23 cellular contexts compared by ENCODE assay signal in the genomic region with DNA sequence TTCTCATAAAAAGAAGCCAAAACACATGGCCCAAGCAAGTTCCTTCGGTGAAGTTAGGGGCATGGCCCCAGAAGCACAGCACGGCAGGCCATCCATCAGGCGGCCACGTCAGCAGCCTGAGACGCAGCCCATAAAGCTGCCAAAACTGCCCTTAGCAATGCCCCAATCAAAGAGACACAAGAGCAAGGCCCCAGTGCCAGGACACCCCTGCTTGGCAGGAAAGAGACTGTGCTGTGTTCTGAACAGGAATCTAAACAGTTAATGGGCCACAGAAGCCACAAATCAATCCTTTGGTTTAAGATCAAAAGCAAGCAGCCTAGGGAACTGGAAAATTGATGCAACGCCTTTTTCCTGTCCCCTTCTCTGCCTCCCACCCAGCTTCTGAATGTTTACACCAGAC.
"Had no signal": no experiment of that assay in that cellular context is flagged by ENCODE, and none has a peak within 500 bp of the region (broad histone marks: within the 10 kb centered on the region; RNA-seq: fewer than 3 reads in every experiment).

No MANE protein-coding gene starts in this region.

- H3K27me3 Mint-ChIP-seq: activated CD4-positive, alpha-beta memory T cell treated with anti-CD3 and anti-CD28 coated beads, Interleukin-2, amount 10 ng/mL, durations not matched to agents 7 days and 5 days; activated naive CD4-positive, alpha-beta T cell treated with anti-CD3 and anti-CD28 coated beads, Interleukin-2, amount 10 ng/mL, durations not matched to agents 7 days and 5 days; dendritic cell treated with granulocyte-macrophage colony-stimulating factor and Interleukin-4, amounts not matched to agents 40 ng/mL and 50 ng/mL, for 4 days had no signal

- H3K4me3 ChIP-seq: gastrocnemius medialis, mucosa of descending colon, thoracic aorta, upper lobe of left lung had no signal

- H3K27ac Mint-ChIP-seq: activated CD4-positive, alpha-beta memory T cell treated with anti-CD3 and anti-CD28 coated beads, Interleukin-2, amount 10 ng/mL, durations not matched to agents 7 days and 5 days; activated naive CD4-positive, alpha-beta T cell treated with anti-CD3 and anti-CD28 coated beads, Interleukin-2, amount 10 ng/mL, durations not matched to agents 7 days and 5 days; activated T-cell treated with anti-CD3 and anti-CD28 coated beads, Interleukin-2, amount 50 U/mL, for 72 hours; dendritic cell treated with granulocyte-macrophage colony-stimulating factor and Interleukin-4, amounts not matched to agents 40 ng/mL and 50 ng/mL, for 4 days; T-helper 1 cell treated with Interleukin-12 subunit alpha and Interleukin-12 subunit beta and Interleukin-4 antibody, amounts not matched to agents 30 μg/mL and 1 μg/mL, for 36 hours had no signal

- H3K36me3 Mint-ChIP-seq: activated naive CD4-positive, alpha-beta T cell treated with anti-CD3 and anti-CD28 coated beads, Interleukin-2, amount 10 ng/mL, durations not matched to agents 7 days and 5 days had no signal

- H3K4me1 ChIP-seq: parathyroid adenoma, upper lobe of left lung had no signal

- DNase-seq: activated CD4-positive, alpha-beta memory T cell treated with anti-CD3 and anti-CD28 coated beads, Interleukin-2, amount 10 ng/mL, durations not matched to agents 7 days and 5 days; activated CD4-positive, alpha-beta T cell treated with anti-CD3 and anti-CD28 coated beads for 4 hours; activated CD4-positive, CD25-positive, alpha-beta regulatory T cell; activated effector memory CD4-positive, alpha-beta T cell treated with anti-CD3 and anti-CD28 coated beads, Interleukin-2, amount 50 U/mL, for 16 hours; activated naive CD4-positive, alpha-beta T cell treated with anti-CD3 and anti-CD28 coated beads, Interleukin-2, amount 10 ng/mL, durations not matched to agents 7 days and 5 days; activated T-cell treated with anti-CD3 and anti-CD28 coated beads, Interleukin-2, amount 50 U/mL, for 72 hours; amygdala; brain microvascular endothelial cell; effector CD8-positive, alpha-beta T cell; erythroblast; gastrocnemius medialis; hippocampal formation; mucosa of descending colon; nucleus accumbens; small intestine; stimulated activated CD4-positive, alpha-beta T cell treated with anti-CD3 and anti-CD28 coated beads, Interleukin-4, amount 100 ng/mL, for 1 hour; stimulated activated naive CD4-positive, alpha-beta T cell; T1000 had no signal

- H3K27ac ChIP-seq: brain microvascular endothelial cell, gastrocnemius medialis, parathyroid adenoma, thoracic aorta, upper lobe of left lung had no signal

- H3K9ac ChIP-seq: parathyroid adenoma had no signal

- H3K36me3 ChIP-seq: brain microvascular endothelial cell, gastrocnemius medialis, thoracic aorta, upper lobe of left lung had no signal

- H2AFZ ChIP-seq: parathyroid adenoma had no signal

- H3K4me3 Mint-ChIP-seq: activated CD4-positive, alpha-beta memory T cell treated with anti-CD3 and anti-CD28 coated beads, Interleukin-2, amount 10 ng/mL, durations not matched to agents 7 days and 5 days; activated naive CD4-positive, alpha-beta T cell treated with anti-CD3 and anti-CD28 coated beads, Interleukin-2, amount 10 ng/mL, durations not matched to agents 7 days and 5 days; activated T-cell treated with anti-CD3 and anti-CD28 coated beads, Interleukin-2, amount 50 U/mL, for 72 hours; dendritic cell treated with granulocyte-macrophage colony-stimulating factor and Interleukin-4, amounts not matched to agents 40 ng/mL and 50 ng/mL, for 4 days; T-helper 1 cell treated with Interleukin-12 subunit alpha and Interleukin-12 subunit beta and Interleukin-4 antibody, amounts not matched to agents 30 μg/mL and 1 μg/mL, for 36 hours had no signal

- H3K79me2 ChIP-seq: parathyroid adenoma had no signal

- H3K27me3 ChIP-seq: brain microvascular endothelial cell, gastrocnemius medialis, upper lobe of left lung had no signal

- H3K9me3 ChIP-seq: gastrocnemius medialis, mucosa of descending colon, thoracic aorta, upper lobe of left lung had no signal

- H3K9me3 Mint-ChIP-seq: activated CD4-positive, alpha-beta memory T cell treated with anti-CD3 and anti-CD28 coated beads, Interleukin-2, amount 10 ng/mL, durations not matched to agents 7 days and 5 days; activated naive CD4-positive, alpha-beta T cell treated with anti-CD3 and anti-CD28 coated beads, Interleukin-2, amount 10 ng/mL, durations not matched to agents 7 days and 5 days; dendritic cell treated with granulocyte-macrophage colony-stimulating factor and Interleukin-4, amounts not matched to agents 40 ng/mL and 50 ng/mL, for 4 days; T-helper 1 cell treated with Interleukin-12 subunit alpha and Interleukin-12 subunit beta and Interleukin-4 antibody, amounts not matched to agents 30 μg/mL and 1 μg/mL, for 36 hours had no signal

- H3K4me1 Mint-ChIP-seq: activated CD4-positive, alpha-beta memory T cell treated with anti-CD3 and anti-CD28 coated beads, Interleukin-2, amount 10 ng/mL, durations not matched to agents 7 days and 5 days; activated naive CD4-positive, alpha-beta T cell treated with anti-CD3 and anti-CD28 coated beads, Interleukin-2, amount 10 ng/mL, durations not matched to agents 7 days and 5 days had no signal

- FAIRE-seq: small intestine had no signal
